ENCODE assay signal across 1 cellular context in genomic region chr5:31449175-31449574, GRCh38.
TF ChIP-seq lines count a peak whose summit lies in the region.

No MANE protein-coding gene starts in this region.

TF ChIP-seq in SK-N-SH, 30 proteins besides CTCF, POLR2A, EP300 and RAD21 (continued from another document):
- TF ChIP-seq MAX (IDR thresholded peaks at IDR 0.05; ENCODE audit: low read depth) (no peak), RCOR1 (IDR thresholded peaks at IDR 0.05; ENCODE audit: low read length) (no peak), MXI1 (IDR thresholded peaks at IDR 0.05; ENCODE audit: low read depth, low read length) (no peak), JUND (IDR thresholded peaks at IDR 0.05) (peak; percentile 57), CHD2 (IDR thresholded peaks at IDR 0.05; ENCODE audit: low read length, partially characterized antibody) (no peak), FOXJ3 (CRISPR knock-in tag; IDR thresholded peaks at IDR 0.05) (no peak), USF2 (IDR thresholded peaks at IDR 0.05; ENCODE audit: borderline replicate concordance, low read depth, low read length) (no peak), TEAD4 (IDR thresholded peaks at IDR 0.05; ENCODE audit: borderline replicate concordance, insufficient read depth) (peak; percentile 69), NFIC (IDR thresholded peaks at IDR 0.05; ENCODE audit: borderline replicate concordance) (peak; percentile 44; the same call in 1 of the 2 replicates)
